In genomic region chr22:40446203-40446602, GRCh38 we compare ENCODE assay signal across 1 cellular context.
TF ChIP-seq lines count a peak whose summit lies in the region.

No MANE protein-coding gene starts in this region.

TF ChIP-seq in SK-N-SH, 30 proteins besides CTCF, POLR2A, EP300 and RAD21:
- TF ChIP-seq MEF2A (IDR thresholded peaks at IDR 0.05; ENCODE audit: borderline replicate concordance, low read depth) (no peak), USF1 (IDR thresholded peaks at IDR 0.05; ENCODE audit: borderline replicate concordance, low read depth) (no peak), SIN3A (IDR thresholded peaks at IDR 0.05; ENCODE audit: borderline replicate concordance, low read depth, low read length) (no peak), EZH2phosphoT487 (IDR thresholded peaks at IDR 0.05; ENCODE audit: borderline replicate concordance, low read depth) (no peak), CHD2 (IDR thresholded peaks at IDR 0.05; ENCODE audit: low read length, partially characterized antibody) (no peak)
